Comparison of ENCODE assay signal across 26 cellular contexts in the genomic region with DNA sequence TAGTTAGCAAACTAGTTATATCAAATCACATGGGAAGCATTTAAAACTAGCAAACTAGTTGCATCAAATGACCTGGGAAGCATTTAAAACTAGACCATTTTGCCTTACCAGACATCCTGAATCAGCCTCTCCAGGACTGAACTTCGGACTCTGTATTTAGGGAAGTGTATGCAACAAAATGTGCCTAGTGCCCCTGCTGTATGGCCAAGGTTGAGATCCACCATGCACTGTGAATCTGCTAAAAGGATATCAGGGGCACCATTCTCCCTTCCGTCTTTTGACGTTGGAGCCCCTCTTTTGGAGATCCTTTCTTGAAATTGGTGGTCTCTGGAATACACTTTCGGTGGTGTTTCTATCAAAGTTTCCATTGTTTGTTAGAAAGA. TPM values are rescaled to one million over a fixed set of nuclear protein-coding genes. Genes with fewer than 3 reads are reported as not detected.
A peak's percentile ranks its signal among the peaks of the same experiment; 100 is the strongest.
DNase-seq lines count a peak whose midpoint lies in the region; ATAC-seq and TF ChIP-seq lines count a peak whose summit lies in the region.
"Had no signal": no experiment of that assay in that cellular context is flagged by ENCODE, and none has a peak within 500 bp of the region (broad histone marks: within the 10 kb centered on the region; RNA-seq: fewer than 3 reads in every experiment).

No MANE protein-coding gene starts in this region.

- peaks cover 6% of the 10 kb centered on the region for H3K27me3 Mint-ChIP-seq in activated CD4-positive, alpha-beta T cell treated with anti-CD3 and anti-CD28 coated beads, Interleukin-2, amount 10 ng/mL, durations not matched to agents 24 days and 14 days
- peaks cover 4% of the 10 kb centered on the region for H3K27me3 Mint-ChIP-seq in activated T-helper 1 cell treated with anti-CD3 and anti-CD28 coated beads, Interleukin-12 subunit alpha, Interleukin-12 subunit beta, Interleukin-2, Interleukin-4 antibody, amounts not matched to agents 30 ng/mL and 10 ng/mL and 1 ng/mL, durations not matched to agents 14 hours and 24 hours and 36 hours (ENCODE audit: insufficient read depth)
- H3K27me3 Mint-ChIP-seq: CD4-positive, alpha-beta memory T cell; type B pancreatic cell had no signal

- DNase-seq in activated CD4-positive, alpha-beta T cell treated with anti-CD3 and anti-CD28 coated beads, Interleukin-2, amount 10 ng/mL, durations not matched to agents 24 days and 14 days = no peak
- DNase-seq in activated CD4-positive, alpha-beta T cell treated with anti-CD3 and anti-CD28 coated beads, Interleukin-2, amount 50 U/mL, for 4 hours = no peak
- DNase-seq in activated T-helper 1 cell treated with anti-CD3 and anti-CD28 coated beads, Interleukin-12 subunit alpha, Interleukin-12 subunit beta, Interleukin-2, Interleukin-4 antibody, amounts not matched to agents 30 ng/mL and 10 ng/mL and 1 ng/mL, durations not matched to agents 14 hours and 24 hours and 36 hours (ENCODE audit: low spot score) = no peak
- no peak for DNase-seq in Kasumi-1 (lab: John Stamatoyannopoulos, UW)
- no peak for DNase-seq in ovary
- DNase-seq in activated CD4-positive, CD25-positive, alpha-beta regulatory T cell (lab: John Stamatoyannopoulos, UW) = no peak
- DNase-seq: 8988T; activated CD4-positive, alpha-beta T cell treated with anti-CD3 and anti-CD28 coated beads, Interleukin-2, amount 50 U/mL, for 1 hour; adrenal gland; CD4-positive, alpha-beta memory T cell; colonic mucosa; endodermal cell; gastrocnemius medialis; hypothalamus; KBM-7; NCI-H1436; NCI-H2107; NCI-H446; sigmoid colon; SK-N-SH had no signal

- no peaks in the 10 kb centered on the region for H3K9me3 Mint-ChIP-seq in activated CD4-positive, alpha-beta T cell treated with anti-CD3 and anti-CD28 coated beads, Interleukin-2, amount 10 ng/mL, durations not matched to agents 24 days and 14 days
- H3K9me3 Mint-ChIP-seq in activated T-helper 1 cell treated with anti-CD3 and anti-CD28 coated beads, Interleukin-12 subunit alpha, Interleukin-12 subunit beta, Interleukin-2, Interleukin-4 antibody, amounts not matched to agents 30 ng/mL and 10 ng/mL and 1 ng/mL, durations not matched to agents 14 hours and 24 hours and 36 hours = no peaks in the 10 kb centered on the region
- H3K9me3 Mint-ChIP-seq: CD4-positive, alpha-beta memory T cell; endodermal cell; neural progenitor cell; type B pancreatic cell had no signal

- TF ChIP-seq EP300 in ovary (IDR thresholded peaks at IDR 0.05) = no peak

- peaks cover 31% of the 10 kb centered on the region for H3K36me3 Mint-ChIP-seq in activated CD4-positive, alpha-beta T cell treated with anti-CD3 and anti-CD28 coated beads, Interleukin-2, amount 10 ng/mL, durations not matched to agents 24 days and 14 days (ENCODE audit: low read depth)
- peaks cover 26% of the 10 kb centered on the region for H3K36me3 Mint-ChIP-seq in activated T-helper 1 cell treated with anti-CD3 and anti-CD28 coated beads, Interleukin-12 subunit alpha, Interleukin-12 subunit beta, Interleukin-2, Interleukin-4 antibody, amounts not matched to agents 30 ng/mL and 10 ng/mL and 1 ng/mL, durations not matched to agents 14 hours and 24 hours and 36 hours (ENCODE audit: low read depth)

- no peak overlapping the region for H3K9ac ChIP-seq in liver (ENCODE audit: low read depth in 1 of 2, low read length in 2 of 2)
- H3K9ac ChIP-seq: neural progenitor cell, SK-N-SH had no signal

- ATAC-seq in GM18498 (IDR thresholded peaks at IDR 0.05; ENCODE audit: unreplicated experiment) = peak; percentile 4
- ATAC-seq: gastrocnemius medialis had no signal

- H3K27ac ChIP-seq in liver (ENCODE audit: low read depth in 1 of 2, low read length in 2 of 2) (no peak overlapping the region), ovary (no peak overlapping the region)
- H3K27ac ChIP-seq: adrenal gland, breast epithelium, colonic mucosa, gastrocnemius medialis, neural progenitor cell, sigmoid colon, VCaP had no signal

- 98% methylated on average over 4 of the region's 4 CpGs for WGBS in liver
- WGBS in ovary, 3 donors = 93 to 97% (median 96%) methylated on average over 4 of the region's 4 CpGs

- no peak overlapping the region for H3K4me3 ChIP-seq in liver (ENCODE audit: low read depth in 1 of 3, low read length in 3 of 3)
- no peak overlapping the region for H3K4me3 ChIP-seq in ovary
- H3K4me3 ChIP-seq: adrenal gland, breast epithelium, colonic mucosa, gastrocnemius medialis, neural progenitor cell, sigmoid colon had no signal

- H3K9me3 ChIP-seq in liver (ENCODE audit: control insufficient read depth in 4 of 4, low read length in 3 of 4) = no peaks in the 10 kb centered on the region
- no peaks in the 10 kb centered on the region for H3K9me3 ChIP-seq in ovary
- H3K9me3 ChIP-seq: adrenal gland, breast epithelium, colonic mucosa, gastrocnemius medialis, sigmoid colon, SK-N-SH had no signal

- TF ChIP-seq CTCF in liver (IDR thresholded peaks at IDR 0.05; ENCODE audit: low read depth, low read length, missing input control) (no peak), ovary (IDR thresholded peaks at IDR 0.05) (no peak)

- no peak for TF ChIP-seq POLR2A in ovary (IDR thresholded peaks at IDR 0.05)

- H3K27me3 ChIP-seq in liver (ENCODE audit: control insufficient read depth in 4 of 4, insufficient read depth in 4 of 4, low read length in 3 of 4) (no peaks in the 10 kb centered on the region), ovary (no peaks in the 10 kb centered on the region)
- H3K27me3 ChIP-seq: adrenal gland, breast epithelium, colonic mucosa, gastrocnemius medialis, neural progenitor cell, sigmoid colon had no signal

- no peak for TF ChIP-seq RAD21 in liver (IDR thresholded peaks at IDR 0.05)

- H3K36me3 ChIP-seq in liver (ENCODE audit: control insufficient read depth in 4 of 4, insufficient read depth in 3 of 4, low read depth in 1 of 4, low read length in 3 of 4) (peaks cover 4 to 6% (median 5%) of the 10 kb centered on the region in 4 donors), ovary (no peaks in the 10 kb centered on the region)
- H3K36me3 ChIP-seq: breast epithelium, neural progenitor cell had no signal

- peaks cover 8 to 32% (median 28%) of the 10 kb centered on the region in 4 donors for H3K4me1 ChIP-seq in liver (ENCODE audit: control insufficient read depth in 4 of 4, insufficient read depth in 4 of 4, low read length in 3 of 4)
- peaks cover 12% of the 10 kb centered on the region for H3K4me1 ChIP-seq in ovary (ENCODE audit: insufficient read depth)
- H3K4me1 ChIP-seq: adrenal gland, breast epithelium, colonic mucosa, gastrocnemius medialis had no signal

- H3K27ac Mint-ChIP-seq in activated CD4-positive, alpha-beta T cell treated with anti-CD3 and anti-CD28 coated beads, Interleukin-2, amount 10 ng/mL, durations not matched to agents 24 days and 14 days = peak overlapping the region; percentile 50
- peak overlapping the region; percentile 69 for H3K27ac Mint-ChIP-seq in activated T-helper 1 cell treated with anti-CD3 and anti-CD28 coated beads, Interleukin-12 subunit alpha, Interleukin-12 subunit beta, Interleukin-2, Interleukin-4 antibody, amounts not matched to agents 30 ng/mL and 10 ng/mL and 1 ng/mL, durations not matched to agents 14 hours and 24 hours and 36 hours
- H3K27ac Mint-ChIP-seq: CD4-positive, alpha-beta memory T cell; endodermal cell; neural progenitor cell; type B pancreatic cell had no signal

- H3K4me1 Mint-ChIP-seq in activated CD4-positive, alpha-beta T cell treated with anti-CD3 and anti-CD28 coated beads, Interleukin-2, amount 10 ng/mL, durations not matched to agents 24 days and 14 days = peaks cover 37% of the 10 kb centered on the region
- peaks cover 40% of the 10 kb centered on the region for H3K4me1 Mint-ChIP-seq in activated T-helper 1 cell treated with anti-CD3 and anti-CD28 coated beads, Interleukin-12 subunit alpha, Interleukin-12 subunit beta, Interleukin-2, Interleukin-4 antibody, amounts not matched to agents 30 ng/mL and 10 ng/mL and 1 ng/mL, durations not matched to agents 14 hours and 24 hours and 36 hours (ENCODE audit: low read depth)

- intact Hi-C loops in activated CD4-positive, alpha-beta T cell treated with anti-CD3 and anti-CD28 coated beads, Interleukin-2, amount 10 ng/mL, durations not matched to agents 24 days and 14 days (cut with micrococcal nuclease) = loop anchor here (1.0 to 5.0 kb wide), 5 partner anchors 50 to 826 kb away; no protein-coding TSS in a partner anchor
- intact Hi-C loops in activated T-helper 1 cell treated with anti-CD3 and anti-CD28 coated beads, Interleukin-12 subunit alpha, Interleukin-12 subunit beta, Interleukin-2, Interleukin-4 antibody, amounts not matched to agents 30 ng/mL and 10 ng/mL and 1 ng/mL, durations not matched to agents 14 hours and 24 hours and 36 hours (cut with micrococcal nuclease) = loop anchor here (1.0 to 5.0 kb wide), 7 partner anchors 12 to 1631 kb away; no protein-coding TSS in a partner anchor
- intact Hi-C loops in ovary (cut with DNase I) = loop anchor here in 1 of 4 donors (10.0 kb wide), 1 partner anchor 82 kb away; the partner anchor contains the start of gene SEPTIN11

- peak overlapping the region; percentile 51 for H3K4me3 Mint-ChIP-seq in activated CD4-positive, alpha-beta T cell treated with anti-CD3 and anti-CD28 coated beads, Interleukin-2, amount 10 ng/mL, durations not matched to agents 24 days and 14 days
- H3K4me3 Mint-ChIP-seq in activated T-helper 1 cell treated with anti-CD3 and anti-CD28 coated beads, Interleukin-12 subunit alpha, Interleukin-12 subunit beta, Interleukin-2, Interleukin-4 antibody, amounts not matched to agents 30 ng/mL and 10 ng/mL and 1 ng/mL, durations not matched to agents 14 hours and 24 hours and 36 hours = peak overlapping the region; percentile 13
- H3K4me3 Mint-ChIP-seq: CD4-positive, alpha-beta memory T cell; endodermal cell; neural progenitor cell; type B pancreatic cell had no signal

RNA-seq across cellular contexts. Expression of gene CCNI, which starts 49.5 kb away (rescaled TPM):
- total RNA-seq in activated CD4-positive, alpha-beta T cell treated with anti-CD3 and anti-CD28 coated beads, Interleukin-2, amount 10 ng/mL, durations not matched to agents 24 days and 14 days = 214 TPM in 2 replicates
- total RNA-seq in activated T-helper 1 cell treated with anti-CD3 and anti-CD28 coated beads, Interleukin-12 subunit alpha, Interleukin-12 subunit beta, Interleukin-2, Interleukin-4 antibody, amounts not matched to agents 30 ng/mL and 10 ng/mL and 1 ng/mL, durations not matched to agents 14 hours and 24 hours and 36 hours = 236 and 253 TPM in 2 replicates
- total RNA-seq in liver (10 to 100 TPM; 36.2 to 82.1 TPM), ovary (100 to 1,000 TPM; 220 to 564 (median 355) TPM)
- polyA plus RNA-seq in liver (10 to 100 TPM; 42.5 to 87.5 TPM), ovary (100 to 1,000 TPM; 296 to 772 TPM)
